26 cellular contexts compared by ENCODE assay signal in the genomic region with DNA sequence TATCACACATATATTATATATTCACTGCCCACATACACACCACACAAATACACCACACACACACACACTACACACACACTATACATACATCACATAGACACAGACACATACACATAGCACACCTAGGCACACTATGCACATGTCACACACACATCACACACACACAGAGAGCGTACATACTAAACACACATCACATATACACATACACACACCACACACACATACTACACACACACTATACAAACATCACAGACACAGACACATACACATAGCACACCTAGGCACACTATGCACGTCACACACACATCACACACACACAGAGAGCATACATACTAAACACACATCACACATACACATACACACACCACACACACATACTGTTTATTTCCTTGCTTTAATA.
"Had no signal": no experiment of that assay in that cellular context is flagged by ENCODE, and none has a peak within 500 bp of the region (broad histone marks: within the 10 kb centered on the region; RNA-seq: fewer than 3 reads in every experiment).

No MANE protein-coding gene starts in this region.

- H3K4me1 ChIP-seq: heart right ventricle, left lung, psoas muscle, suprapubic skin, vagina had no signal

- H3K27me3 ChIP-seq: esophagus muscularis mucosa, left lung, suprapubic skin, transverse colon, vagina had no signal

- H3K36me3 ChIP-seq: esophagus muscularis mucosa, heart right ventricle, left lung, suprapubic skin, transverse colon, vagina had no signal

- ATAC-seq: heart right ventricle; left cardiac atrium; left lung; naive thymus-derived CD8-positive, alpha-beta T cell; psoas muscle; right cardiac atrium; stimulated activated naive B cell treated with anti-CD40 and anti-IgM and Interleukin-4, amounts not matched to agents 10 μg/mL and 1 μg/mL and 100 μg/mL, for 72 hours had no signal

- H3K4me3 ChIP-seq: coronary artery, esophagus muscularis mucosa, heart right ventricle, left lung, psoas muscle, skin epidermis, suprapubic skin, transverse colon, vagina had no signal

- FAIRE-seq: endothelial cell of umbilical vein, islet of Langerhans had no signal

- H3K27ac ChIP-seq: esophagus muscularis mucosa, heart right ventricle, left lung, psoas muscle, skin epidermis, suprapubic skin, transverse colon, vagina had no signal

- H3K9me3 ChIP-seq: esophagus muscularis mucosa, heart right ventricle, left lung, psoas muscle, suprapubic skin, transverse colon, vagina had no signal

- DNase-seq: dermis blood vessel endothelial cell; effector memory CD4-positive, alpha-beta T cell; foreskin melanocyte; glutamatergic neuron; heart right ventricle; hippocampal formation; left cardiac atrium; left lung; mesenchymal stem cell; midbrain; naive thymus-derived CD8-positive, alpha-beta T cell; nephron progenitor cell; nucleus accumbens; psoas muscle; right cardiac atrium; stimulated activated CD4-positive, alpha-beta T cell treated with anti-CD3 and anti-CD28 coated beads, Interleukin-15, amount 100 ng/mL, for 24 hours; stimulated activated CD4-positive, alpha-beta T cell treated with anti-CD3 and anti-CD28 coated beads, Interleukin-2, amount 100 ng/mL, for 48 hours; stimulated activated naive B cell treated with anti-CD40 and anti-IgM and Interleukin-4, amounts not matched to agents 10 μg/mL and 1 μg/mL and 100 μg/mL, for 72 hours; transverse colon had no signal
